8 cellular contexts compared by ENCODE assay signal in genomic region chr3:122514123-122515019, GRCh38. TPM values are rescaled to one million over a fixed set of nuclear protein-coding genes. Genes with fewer than 3 reads are reported as not detected.
DNase-seq lines count a peak whose midpoint lies in the region; TF ChIP-seq lines count a peak whose summit lies in the region.

TSS of gene KPNA1 (minus strand) at chr3:122514939. CDS start at chr3:122496565, 18,374 bp downstream.

- H3K9me3 Mint-ChIP-seq in H9, result peaks cover 0 to 3% of the 10 kb centered on the region in 2 experiments; a peak in 2 of 5 replicates
- H3K9me3 Mint-ChIP-seq in neural crest cell, result no peaks in the 10 kb centered on the region

- H3K27me3 ChIP-seq in H9 (ENCODE audit: insufficient read depth, low read length), result no peaks in the 10 kb centered on the region
- H3K27me3 ChIP-seq in stomach, result no peaks in the 10 kb centered on the region

- peak within 1 kb of the TSS; percentile 93 for H3K14ac ChIP-seq in H9 (ENCODE audit: insufficient read depth, low read length)

- peak within 1 kb of the TSS; percentile 78 for H3K4me3 ChIP-seq in fibroblast of villous mesenchyme (ENCODE audit: low read depth, low read length)
- peak within 1 kb of the TSS; percentile 58 to 92 (median 82) for H3K4me3 ChIP-seq in stomach

- H3K4me1 Mint-ChIP-seq in H9, result peaks cover 38 to 41% of the 10 kb centered on the region in 2 experiments
- H3K4me1 Mint-ChIP-seq in neural crest cell, result peaks cover 40% of the 10 kb centered on the region

- H3K23ac ChIP-seq in H9 (ENCODE audit: insufficient read length, low read depth, low read length), result peak within 1 kb of the TSS; percentile 83

- H3K56ac ChIP-seq in H9 (ENCODE audit: insufficient read length, low read depth, low read length), result no peak within 1 kb of the TSS

- peaks cover 3% of the 10 kb centered on the region for H3K79me1 ChIP-seq in H9 (ENCODE audit: insufficient read depth, low read depth, low read length, poor library complexity, severe bottlenecking)

- H3K4me1 ChIP-seq in H9 (ENCODE audit: insufficient read depth, low read length) (no peaks in the 10 kb centered on the region; the same call in 1 of the 2 replicates), stomach (peaks cover 21 to 49% (median 38%) of the 10 kb centered on the region in 4 donors)

- in situ Hi-C loops in G401 (cut with HindIII; ENCODE audit: low sequenced_read_pairs), result no loop called here

- TF ChIP-seq CTCF in H9 (conservative IDR thresholded peaks at IDR 0.05), result no peak
- TF ChIP-seq CTCF in fibroblast of villous mesenchyme (IDR thresholded peaks at IDR 0.05; ENCODE audit: insufficient read depth, low read depth, low read length), result no peak
- no peak for TF ChIP-seq CTCF in neural crest cell (conservative IDR thresholded peaks at IDR 0.05)
- TF ChIP-seq CTCF in stomach (IDR thresholded peaks at IDR 0.05), result no peak

- no peak within 1 kb of the TSS for H3T11ph ChIP-seq in H9 (ENCODE audit: low read length)

- intact Hi-C loops in stomach (cut with DNase I; ENCODE audit: low total_unique reads), result no loop called here

- peak within 1 kb of the TSS; percentile 93 for H3K18ac ChIP-seq in H9 (ENCODE audit: insufficient read length, low read depth, low read length)

- peak within 1 kb of the TSS; percentile 99 for H3K4me2 ChIP-seq in H9 (ENCODE audit: insufficient read depth, insufficient read length, low read length)

- peak within 1 kb of the TSS; percentile 90 for H2BK120ac ChIP-seq in H9 (ENCODE audit: low read depth, low read length, poor library complexity, severe bottlenecking)

- peaks cover 11% of the 10 kb centered on the region for H3K23me2 ChIP-seq in H9 (ENCODE audit: insufficient read length, low read depth, low read length, poor library complexity, severe bottlenecking)

- H2BK5ac ChIP-seq in H9 (ENCODE audit: insufficient read length, low read length), result peak within 1 kb of the TSS; percentile 58

- no CpG with 5 or more reads among the region's 109 CpGs for WGBS in H9 (ENCODE audit: extremely low coverage, insufficient read length, low lambda C conversion rate)
- 0 to 1% (median 0%) methylated on average over 47 to 109 of the region's 109 CpGs for WGBS in stomach, 5 donors

- no peaks in the 10 kb centered on the region for H3K36me3 ChIP-seq in stomach

- H3K4me3 Mint-ChIP-seq in H9 (peak within 1 kb of the TSS; percentile 80 to 92), neural crest cell (peak within 1 kb of the TSS; percentile 90)

- DNase-seq in G401 (ENCODE audit: low spot score) (peak; percentile 87), H9 (peak; percentile 92), M059J (ENCODE audit: low read depth) (peak; percentile 92), SIG-M5 treated with dmso at 0.1 percent for 504 hours (lab: John Stamatoyannopoulos, UW; ENCODE audit: unreplicated experiment) (peak; percentile 89), activated gamma-delta T cell treated with Interleukin-2 at 50 U/mL for 16 hours (peak; percentile 81), fibroblast of villous mesenchyme (ENCODE audit: low read depth) (peak; percentile 86), neural crest cell (ENCODE audit: low read depth, low spot score) (peak; percentile 81), stomach (peak; percentile 87)

- no peaks in the 10 kb centered on the region for H4K20me1 ChIP-seq in H9 (ENCODE audit: control insufficient read depth, insufficient read depth, insufficient read length)

- no peak within 1 kb of the TSS for H4K5ac ChIP-seq in H9 (ENCODE audit: insufficient read length, low read depth, low read length)

- peak within 1 kb of the TSS; percentile 4 for H2AFZ ChIP-seq in H9 (ENCODE audit: low read length)

- H3K27me3 Mint-ChIP-seq in H9 (ENCODE audit: low read depth) (no peaks in the 10 kb centered on the region; the same call in 1 of the 2 replicates), neural crest cell (ENCODE audit: low read depth) (peaks cover 10% of the 10 kb centered on the region)

- H3K27ac Mint-ChIP-seq in H9 (peak within 1 kb of the TSS; percentile 2 to 93 (median 64); a peak in 4 of 7 replicates), neural crest cell (ENCODE audit: unreplicated experiment) (peak within 1 kb of the TSS; percentile 93)

- no peak within 1 kb of the TSS for H2BK15ac ChIP-seq in H9 (ENCODE audit: low read depth, low read length)

- no peaks in the 10 kb centered on the region for H3K9me3 ChIP-seq in H9 (ENCODE audit: control insufficient read depth, low read depth, low read length)
- H3K9me3 ChIP-seq in stomach, result no peaks in the 10 kb centered on the region

- no peak within 1 kb of the TSS for H2BK20ac ChIP-seq in H9 (ENCODE audit: low read depth, low read length, poor library complexity, severe bottlenecking)

- H3K36me3 Mint-ChIP-seq in H9 (ENCODE audit: insufficient read depth in 1 of 3, low read depth in 3 of 3) (no peaks in the 10 kb centered on the region), neural crest cell (ENCODE audit: low read depth) (peaks cover 4% of the 10 kb centered on the region)

- H3K79me2 ChIP-seq in H9 (ENCODE audit: insufficient read depth, low read length), result peaks cover 18% of the 10 kb centered on the region; the same call in 1 of the 2 replicates

- H3K27ac ChIP-seq in H9 (ENCODE audit: insufficient read length, low read depth, low read length), result no peak within 1 kb of the TSS
- H3K27ac ChIP-seq in stomach, result peak within 1 kb of the TSS; percentile 93 to 99 (median 99)

- no peak within 1 kb of the TSS for H2AK5ac ChIP-seq in H9 (ENCODE audit: insufficient read length, low read length)

- peak within 1 kb of the TSS; percentile 62 for H2BK12ac ChIP-seq in H9 (ENCODE audit: insufficient read length, low read depth, low read length)

- no peak for TF ChIP-seq EP300 in stomach (IDR thresholded peaks at IDR 0.05)

- peak within 1 kb of the TSS; percentile 83 for H3K9ac ChIP-seq in H9 (ENCODE audit: extremely low read depth, insufficient read length, low read length)

- no peak within 1 kb of the TSS for H4K8ac ChIP-seq in H9 (replicated peaks; ENCODE audit: insufficient read length, low read depth, low read length)

- H4K91ac ChIP-seq in H9 (ENCODE audit: insufficient read length, low read depth, low read length), result no peak within 1 kb of the TSS

- peak in 2 of 4 donors; percentile 64 to 66 for TF ChIP-seq POLR2A in stomach (IDR thresholded peaks at IDR 0.05)

- H3K4ac ChIP-seq in H9 (ENCODE audit: low read depth, low read length), result no peak within 1 kb of the TSS

RNA-seq across cellular contexts. Expression of gene KPNA1, which starts in this region (rescaled TPM):
- 30.8 and 58.9 TPM in 2 replicates for total RNA-seq in G401 (2014; rRNA removed; shearing (Covaris generic))
- total RNA-seq in H9 (2021) (71.7 and 71.8 TPM in 2 replicates), fibroblast of villous mesenchyme (32.2 and 44.0 TPM in 2 replicates), neural crest cell (86.5 and 86.8 TPM in 2 replicates), stomach (10 to 100 TPM; 28.4 to 88.4 (median 52.5) TPM)
- 40.8 and 65.1 TPM in 2 replicates for total RNA-seq in M059J (2014; rRNA removed; shearing (Covaris generic))
- 10 to 100 TPM in 1 of 3 donors, 1 to 10 TPM in 2; 6.7 to 10.1 (median 8.3) TPM for polyA plus RNA-seq in stomach
